1 cellular context compared by ENCODE assay signal in the genomic region with DNA sequence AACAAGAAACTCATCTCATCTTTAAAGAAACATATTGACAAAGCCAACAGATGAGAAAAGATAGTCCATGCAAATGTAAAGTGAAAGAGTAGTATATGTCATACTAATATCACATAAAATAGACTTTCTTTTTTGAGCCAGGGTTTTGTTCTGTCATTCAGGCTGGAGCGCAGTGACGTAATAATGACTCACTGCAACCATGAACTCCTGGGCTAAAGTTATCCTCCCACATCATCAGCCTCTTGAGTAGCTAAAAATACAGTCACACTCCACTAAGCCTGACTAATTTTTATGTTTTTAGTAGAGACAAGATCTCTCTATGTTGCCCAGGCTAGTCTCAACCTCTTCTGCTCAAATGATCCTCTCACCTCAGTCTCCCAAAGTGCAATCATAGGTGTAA.
TF ChIP-seq lines count a peak whose summit lies in the region.

No MANE protein-coding gene starts in this region.

TF ChIP-seq in SK-N-SH treated with all-trans-retinoic acid at 6 μM for 48 hours, 23 proteins besides CTCF, POLR2A, EP300 and RAD21 (continued from another document):
- TF ChIP-seq OSR1 (CRISPR knock-in tag; IDR thresholded peaks at IDR 0.05): no peak
- TF ChIP-seq, protein P1, sequence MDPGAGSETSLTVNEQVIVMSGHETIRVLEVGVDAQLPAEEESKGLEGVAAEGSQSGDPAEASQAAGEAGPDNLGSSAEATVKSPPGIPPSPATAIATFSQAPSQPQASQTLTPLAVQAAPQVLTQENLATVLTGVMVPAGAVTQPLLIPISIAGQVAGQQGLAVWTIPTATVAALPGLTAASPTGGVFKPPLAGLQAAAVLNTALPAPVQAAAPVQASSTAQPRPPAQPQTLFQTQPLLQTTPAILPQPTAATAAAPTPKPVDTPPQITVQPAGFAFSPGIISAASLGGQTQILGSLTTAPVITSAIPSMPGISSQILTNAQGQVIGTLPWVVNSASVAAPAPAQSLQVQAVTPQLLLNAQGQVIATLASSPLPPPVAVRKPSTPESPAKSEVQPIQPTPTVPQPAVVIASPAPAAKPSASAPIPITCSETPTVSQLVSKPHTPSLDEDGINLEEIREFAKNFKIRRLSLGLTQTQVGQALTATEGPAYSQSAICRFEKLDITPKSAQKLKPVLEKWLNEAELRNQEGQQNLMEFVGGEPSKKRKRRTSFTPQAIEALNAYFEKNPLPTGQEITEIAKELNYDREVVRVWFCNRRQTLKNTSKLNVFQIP (CRISPR knock-in tag; IDR thresholded peaks at IDR 0.05; ENCODE audit: borderline replicate concordance, low read depth): no peak
